8 cellular contexts compared by ENCODE assay signal in genomic region chr9:132673355-132673754, GRCh38. TPM values are rescaled to one million over a fixed set of nuclear protein-coding genes. Genes with fewer than 3 reads are reported as not detected.
DNase-seq lines count a peak whose midpoint lies in the region; ATAC-seq, FAIRE-seq and TF ChIP-seq lines count a peak whose summit lies in the region.

No MANE protein-coding gene starts in this region.

- peaks cover 99% of the 10 kb centered on the region for H3K79me2 ChIP-seq in Karpas-422 (ENCODE audit: low read length)

- peaks cover 40% of the 10 kb centered on the region for H4K20me1 ChIP-seq in Karpas-422 (ENCODE audit: insufficient read depth, low read depth, low read length)

- no peaks in the 10 kb centered on the region for H3K27me3 Mint-ChIP-seq in MCF 10A (ENCODE audit: insufficient read depth, unreplicated experiment)

- H3K4me3 ChIP-seq in breast epithelium (no peak overlapping the region), epithelial cell of esophagus (ENCODE audit: low read length) (no peak overlapping the region), small intestine (ENCODE audit: low read depth in 1 of 2, low read length in 2 of 2) (no peak overlapping the region), Karpas-422 (ENCODE audit: low read length) (no peak overlapping the region)

- no TSS peak for BruUV-seq in MCF 10A (replicated peaks; lab: Mats Ljungman, UMichigan)

- H3K27me3 ChIP-seq in breast epithelium: no peaks in the 10 kb centered on the region
- H3K27me3 ChIP-seq in small intestine (ENCODE audit: control insufficient read depth in 2 of 2, insufficient read depth in 2 of 2, low read length in 2 of 2): no peaks in the 10 kb centered on the region
- no peaks in the 10 kb centered on the region for H3K27me3 ChIP-seq in Karpas-422 (ENCODE audit: low read length)

- H3K9me3 ChIP-seq in breast epithelium: no peaks in the 10 kb centered on the region
- no peaks in the 10 kb centered on the region for H3K9me3 ChIP-seq in small intestine (ENCODE audit: control insufficient read depth, low read depth)
- no peaks in the 10 kb centered on the region for H3K9me3 ChIP-seq in Karpas-422 (ENCODE audit: low read length)

- peaks cover 0 to 5% of the 10 kb centered on the region in 2 donors for H3K4me1 ChIP-seq in breast epithelium
- H3K4me1 ChIP-seq in small intestine (ENCODE audit: control insufficient read depth in 2 of 2, insufficient read depth in 1 of 2, low read depth in 1 of 2, low read length in 1 of 2): peaks cover 0 to 12% of the 10 kb centered on the region in 2 donors
- peaks cover 19% of the 10 kb centered on the region for H3K4me1 ChIP-seq in Karpas-422 (ENCODE audit: low read length)

- FAIRE-seq in small intestine (lab: Jason Lieb, UNC): no peak

- TF ChIP-seq CTCF in MCF 10A (IDR thresholded peaks at IDR 0.05; ENCODE audit: unreplicated experiment): peak; percentile 16
- no peak for TF ChIP-seq CTCF in breast epithelium (IDR thresholded peaks at IDR 0.05)
- peak; percentile 36 for TF ChIP-seq CTCF in epithelial cell of esophagus (IDR thresholded peaks at IDR 0.05; ENCODE audit: insufficient read depth, low read depth, low read length, missing control alignments)

- intact Hi-C loops in MCF 10A (cut with micrococcal nuclease): loop anchor here (5.0 kb wide), 1 partner anchor 129 kb away; no protein-coding TSS in a partner anchor
- intact Hi-C loops in breast epithelium (cut with DNase I; ENCODE audit: low total_unique reads): no loop called here
- intact Hi-C loops in Right ventricle myocardium superior (cut with DNase I): no loop called here

- H3K36me3 Mint-ChIP-seq in MCF 10A (ENCODE audit: insufficient read depth, unreplicated experiment): peaks cover 4% of the 10 kb centered on the region

- H3K9ac ChIP-seq in Karpas-422 (ENCODE audit: low read length): no peak overlapping the region

- peaks cover 16% of the 10 kb centered on the region for H3K4me1 Mint-ChIP-seq in MCF 10A (ENCODE audit: insufficient read depth, unreplicated experiment)

- no peak overlapping the region for H3K27ac Mint-ChIP-seq in MCF 10A (ENCODE audit: low read depth, unreplicated experiment)

- CTCF ChIA-PET in MCF 10A (lab: Yijun Ruan, JAX): interaction anchor here (0.6 to 1.1 kb wide), 8 partner anchors 10 to 314 kb away, joined by 3 to 4 read pairs (median 4); no protein-coding TSS in a partner anchor

- 38 to 45% (median 40%) methylated on average over 6 of the region's 6 CpGs for WGBS in small intestine, 3 donors

- DNase-seq in MCF 10A (ENCODE audit: unreplicated experiment): peak; percentile 36
- DNase-seq in breast epithelium (ENCODE audit: low spot score in 2 of 2): no peak
- peak; percentile 30 for DNase-seq in NCI-H69 (lab: John Stamatoyannopoulos, UW)
- peak; percentile 67 for DNase-seq in epithelial cell of esophagus (ENCODE audit: low read depth)
- DNase-seq in small intestine: peak; percentile 16
- DNase-seq in SK-N-DZ (ENCODE audit: low spot score): no peak
- no peak for DNase-seq in Karpas-422
- no peak for DNase-seq in Right ventricle myocardium superior

- peaks cover 8% of the 10 kb centered on the region for H3K9me3 Mint-ChIP-seq in MCF 10A (ENCODE audit: unreplicated experiment)

- TF ChIP-seq POLR2A in breast epithelium (IDR thresholded peaks at IDR 0.05): no peak

- H3K36me3 ChIP-seq in breast epithelium: no peaks in the 10 kb centered on the region
- peaks cover 0 to 2% of the 10 kb centered on the region in 2 donors for H3K36me3 ChIP-seq in small intestine (ENCODE audit: control insufficient read depth in 2 of 2, insufficient read depth in 2 of 2, low read length in 2 of 2)
- H3K36me3 ChIP-seq in Karpas-422 (ENCODE audit: insufficient read depth, low read length): peaks cover 14% of the 10 kb centered on the region

- H3K4me3 Mint-ChIP-seq in MCF 10A (ENCODE audit: unreplicated experiment): peak overlapping the region; percentile 25

- no peak overlapping the region for H2AFZ ChIP-seq in Karpas-422 (ENCODE audit: low read length)

- ATAC-seq in Right ventricle myocardium superior (ENCODE audit: poor library complexity): no peak

- no peak overlapping the region for H3K4me2 ChIP-seq in Karpas-422 (ENCODE audit: low read depth, low read length, poor library complexity, severe bottlenecking)

- H3K27ac ChIP-seq in breast epithelium (no peak overlapping the region), small intestine (ENCODE audit: low read depth in 1 of 2, low read length in 1 of 2) (no peak overlapping the region), Karpas-422 (ENCODE audit: low read length) (no peak overlapping the region)

- H3K9me2 ChIP-seq in Karpas-422 (replicated peaks; ENCODE audit: insufficient read depth, low read length): no peaks in the 10 kb centered on the region

- POLR2A ChIA-PET in MCF 10A (lab: Yijun Ruan, JAX): interaction anchor here (0.7 to 1.3 kb wide), 3 partner anchors 96 to 271 kb away, joined by 4 to 5 read pairs (median 4); partner anchors contain the start of gene TSC1

RNA-seq across cellular contexts. Expression of gene GTF3C4, which starts 3.1 kb away (rescaled TPM):
- 18.3 and 19.7 TPM in 2 replicates for total RNA-seq in MCF 10A (2022)
- 10 to 100 TPM in 2 of 3 donors, 1 to 10 TPM in 1; 9.3 to 19.6 (median 13.4) TPM for total RNA-seq in breast epithelium
- polyA plus RNA-seq in small intestine: 1 to 10 TPM; 1.6 to 5.0 (median 1.8) TPM
- polyA plus RNA-seq in SK-N-DZ (2014; cell fraction: cytosol; rRNA removed): 15.6 and 16.2 TPM in 2 replicates
- 4.4 and 5.7 TPM in 2 replicates for polyA plus RNA-seq in SK-N-DZ (2014; cell fraction: nucleus; rRNA removed)
- 8.8 and 11.2 TPM in 2 replicates for total RNA-seq in Karpas-422 (2014; rRNA removed; shearing (Covaris generic); ENCODE audit: low replicate concordance)
- total RNA-seq in Right ventricle myocardium superior: 7.6 TPM

RNA-seq across cellular contexts. Expression of gene DDX31, which starts 3.6 kb away (rescaled TPM):
- total RNA-seq in MCF 10A (2022) (28.5 and 28.8 TPM in 2 replicates), breast epithelium (10 to 100 TPM; 10.2 to 23.6 (median 19.0) TPM), Right ventricle myocardium superior (3.8 TPM)
- polyA plus RNA-seq in small intestine: 1 to 10 TPM; 2.2 to 6.1 (median 3.8) TPM
- 21.2 and 25.9 TPM in 2 replicates for polyA plus RNA-seq in SK-N-DZ (2014; cell fraction: cytosol; rRNA removed)
- polyA plus RNA-seq in SK-N-DZ (2014; cell fraction: nucleus; rRNA removed): 62.3 and 75.8 TPM in 2 replicates
- 19.5 and 21.8 TPM in 2 replicates for total RNA-seq in Karpas-422 (2014; rRNA removed; shearing (Covaris generic); ENCODE audit: low replicate concordance)

Comparison
In these comparisons a context has a peak if more than half of its experiments do, and no peak if none do; other contexts are left out.
1. DNase-seq: peak in MCF 10A (single experiment), NCI-H69 (single experiment), epithelial cell of esophagus (single experiment) and small intestine (single experiment); none in breast epithelium (0 of 2), SK-N-DZ (single experiment), Karpas-422 (single experiment) and Right ventricle myocardium superior (single experiment).
2. CTCF ChIP-seq: peak in MCF 10A (single experiment) and epithelial cell of esophagus (single experiment); none in breast epithelium (0 of 3).